22 cellular contexts compared by ENCODE assay signal in the genomic region with DNA sequence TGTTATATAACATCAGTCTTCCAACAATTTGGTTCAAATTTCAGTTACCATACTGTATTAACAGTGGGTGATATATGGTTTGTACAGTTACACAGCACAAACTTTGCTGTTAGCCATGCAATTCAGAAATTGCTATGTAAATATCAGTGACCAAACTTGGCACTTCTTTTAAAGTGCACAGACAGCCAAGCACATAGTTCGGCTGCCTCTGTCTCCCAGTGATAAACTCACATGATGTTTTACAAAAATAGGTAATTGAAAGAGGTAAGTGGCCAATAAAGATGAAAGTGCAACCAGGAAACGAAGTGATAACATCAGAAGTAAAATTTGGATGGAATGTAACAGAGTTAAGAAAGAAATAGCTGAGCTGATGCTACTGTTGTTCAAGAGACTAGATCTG.
"Had no signal": no experiment of that assay in that cellular context is flagged by ENCODE, and none has a peak within 500 bp of the region (broad histone marks: within the 10 kb centered on the region; RNA-seq: fewer than 3 reads in every experiment).

No MANE protein-coding gene starts in this region.

- H3K4me3 ChIP-seq: body of pancreas, coronary artery, esophagus squamous epithelium, skin epidermis, tibial nerve had no signal

- H3K27ac Mint-ChIP-seq: activated CD8-positive, alpha-beta T cell treated with anti-CD3 and anti-CD28 coated beads, Interleukin-2, amount 10 ng/mL, durations not matched to agents 7 days and 5 days; activated naive CD4-positive, alpha-beta T cell treated with anti-CD3 and anti-CD28 coated beads, Interleukin-2, amount 50 U/mL, for 72 hours; activated T-cell treated with anti-CD3 and anti-CD28 coated beads, Interleukin-2, amount 50 U/mL, for 72 hours; naive thymus-derived CD4-positive, alpha-beta T cell had no signal

- DNase-seq: activated CD4-positive, alpha-beta T cell treated with anti-CD3 and anti-CD28 coated beads for 4 hours; activated CD8-positive, alpha-beta memory T cell treated with anti-CD3 and anti-CD28 coated beads, Interleukin-2, amount 50 U/mL, for 4 hours; activated CD8-positive, alpha-beta T cell treated with anti-CD3 and anti-CD28 coated beads, Interleukin-2, amount 10 ng/mL, durations not matched to agents 7 days and 5 days; activated gamma-delta T cell; activated T-cell treated with anti-CD3 and anti-CD28 coated beads, Interleukin-2, amount 50 U/mL, for 72 hours; body of pancreas; central memory CD4-positive, alpha-beta T cell; effector CD8-positive, alpha-beta T cell; esophagus squamous epithelium; foreskin fibroblast; mammary epithelial cell; naive thymus-derived CD4-positive, alpha-beta T cell; posterior cingulate gyrus; stimulated activated CD4-positive, alpha-beta T cell treated with anti-CD3 and anti-CD28 coated beads, Interleukin-4, amount 100 ng/mL, for 24 hours; stimulated activated naive CD4-positive, alpha-beta T cell; T-helper 2 cell had no signal

- H3K4me3 Mint-ChIP-seq: activated CD8-positive, alpha-beta T cell treated with anti-CD3 and anti-CD28 coated beads, Interleukin-2, amount 10 ng/mL, durations not matched to agents 7 days and 5 days; activated T-cell treated with anti-CD3 and anti-CD28 coated beads, Interleukin-2, amount 50 U/mL, for 72 hours; naive thymus-derived CD4-positive, alpha-beta T cell had no signal

- H3K9me3 ChIP-seq: body of pancreas, esophagus squamous epithelium, neutrophil, tibial nerve had no signal

- H3K27me3 ChIP-seq: body of pancreas, esophagus squamous epithelium, neutrophil, tibial nerve had no signal

- H3K4me1 ChIP-seq: body of pancreas had no signal

- H3K9me3 Mint-ChIP-seq: activated naive CD4-positive, alpha-beta T cell treated with anti-CD3 and anti-CD28 coated beads, Interleukin-2, amount 50 U/mL, for 72 hours had no signal

- H3K4me1 Mint-ChIP-seq: naive thymus-derived CD4-positive, alpha-beta T cell had no signal

- H3K36me3 Mint-ChIP-seq: activated naive CD4-positive, alpha-beta T cell treated with anti-CD3 and anti-CD28 coated beads, Interleukin-2, amount 50 U/mL, for 72 hours; naive thymus-derived CD4-positive, alpha-beta T cell had no signal

- H3K27ac ChIP-seq: body of pancreas, coronary artery, esophagus squamous epithelium, neutrophil, skin epidermis, tibial nerve had no signal

- FAIRE-seq: endothelial cell of umbilical vein had no signal

- ATAC-seq: activated CD8-positive, alpha-beta T cell treated with anti-CD3 and anti-CD28 coated beads, Interleukin-2, amount 10 ng/mL, durations not matched to agents 7 days and 5 days; activated naive CD4-positive, alpha-beta T cell treated with anti-CD3 and anti-CD28 coated beads, Interleukin-2, amount 50 U/mL, for 72 hours; activated T-cell treated with anti-CD3 and anti-CD28 coated beads, Interleukin-2, amount 50 U/mL, for 72 hours; body of pancreas; naive thymus-derived CD4-positive, alpha-beta T cell had no signal

- H3K36me3 ChIP-seq: esophagus squamous epithelium, neutrophil, tibial nerve had no signal

- H3K27me3 Mint-ChIP-seq: naive thymus-derived CD4-positive, alpha-beta T cell had no signal
